9 cellular contexts compared by ENCODE assay signal in genomic region chrX:152897216-152898144, GRCh38. TPM values are rescaled to one million over a fixed set of nuclear protein-coding genes. Genes with fewer than 3 reads are reported as not detected.
A peak's percentile ranks its signal among the peaks of the same experiment; 100 is the strongest.
DNase-seq lines count a peak whose midpoint lies in the region; ATAC-seq, FAIRE-seq and TF ChIP-seq lines count a peak whose summit lies in the region.
"Had no signal": no experiment of that assay in that cellular context is flagged by ENCODE, and none has a peak within 500 bp of the region (broad histone marks: within the 10 kb centered on the region; RNA-seq: fewer than 3 reads in every experiment).

ZNF185 (plus strand) TSS chrX:152898067; CDS start chrX:152914490, 16,423 bp downstream.

- peaks cover 27% of the 10 kb centered on the region for H3K9me3 Mint-ChIP-seq in neural progenitor cell
- H3K9me3 Mint-ChIP-seq: activated B cell treated with CpG ODN at 0.5 μM for 24 hours had no signal

- in situ Hi-C loops in Caki2 (cut with HindIII; ENCODE audit: low pct_unique_long_range_greater_than_20kb, low sequenced_read_pairs) = no loop called here

- no peak for ATAC-seq in GM21526 (IDR thresholded peaks at IDR 0.05; ENCODE audit: low FRiP score, unreplicated experiment)
- no peak for ATAC-seq in GM19023 (IDR thresholded peaks at IDR 0.05; ENCODE audit: unreplicated experiment)

- H4K20me1 ChIP-seq in endothelial cell of umbilical vein (replicated peaks; ENCODE audit: control insufficient read depth, extremely low read depth, insufficient read depth, low read length) (no peaks in the 10 kb centered on the region), neural progenitor cell (ENCODE audit: low read depth) (no peaks in the 10 kb centered on the region)

- CTCF ChIA-PET in endothelial cell of umbilical vein (lab: Charles Lee) = interaction anchor here (0.8 kb wide), 1 partner anchor 8 kb away, joined by 3 read pairs; no protein-coding TSS in a partner anchor

- TF ChIP-seq POLR2A in endothelial cell of umbilical vein (IDR thresholded peaks at IDR 0.05; ENCODE audit: low read depth, low read length) = no peak

- intact Hi-C loops in endothelial cell of umbilical vein (cut with micrococcal nuclease) = loop anchor here (2.0 kb wide), 1 partner anchor 67 kb away; the partner anchor contains the start of genes CETN2 and NSDHL

- H3K36me3 ChIP-seq in endothelial cell of umbilical vein (ENCODE audit: control insufficient read depth in 2 of 2, extremely low read depth in 1 of 2, insufficient read depth in 2 of 2, low read length in 2 of 2) (no peaks in the 10 kb centered on the region), neural progenitor cell (no peaks in the 10 kb centered on the region)

- peak within 1 kb of the TSS; percentile 58 for H3K9ac ChIP-seq in endothelial cell of umbilical vein (replicated peaks; ENCODE audit: extremely low read depth, insufficient read depth, low read length)
- no peak within 1 kb of the TSS for H3K9ac ChIP-seq in neural progenitor cell

- no peaks in the 10 kb centered on the region for H3F3A ChIP-seq in neural progenitor cell (ENCODE audit: low read depth)

- H2AFZ ChIP-seq in endothelial cell of umbilical vein (ENCODE audit: low read depth, low read length) = peak within 1 kb of the TSS; percentile 44
- no peak within 1 kb of the TSS for H2AFZ ChIP-seq in neural progenitor cell (replicated peaks)

- H3K79me2 ChIP-seq in endothelial cell of umbilical vein (ENCODE audit: control insufficient read depth, insufficient read depth, low read length) (peaks cover 20% of the 10 kb centered on the region), neural progenitor cell (ENCODE audit: low read depth) (no peaks in the 10 kb centered on the region)

- peaks cover 9% of the 10 kb centered on the region for H3K27me3 Mint-ChIP-seq in neural progenitor cell (ENCODE audit: insufficient read depth, low read depth)

- TSS peak; percentile 84 for BruUV-seq in endothelial cell of umbilical vein (replicated peaks; lab: Mats Ljungman, UMichigan)

- H3K4me1 Mint-ChIP-seq in neural progenitor cell = peaks cover 28% of the 10 kb centered on the region
- H3K4me1 Mint-ChIP-seq: activated B cell treated with CpG ODN at 0.5 μM for 24 hours had no signal

- peak within 1 kb of the TSS; percentile 69 for H3K4me3 Mint-ChIP-seq in neural progenitor cell
- H3K4me3 Mint-ChIP-seq: activated B cell treated with CpG ODN at 0.5 μM for 24 hours had no signal

- H3K27ac ChIP-seq in endothelial cell of umbilical vein (ENCODE audit: insufficient read depth, low read depth, low read length) (peak within 1 kb of the TSS; percentile 56), neural progenitor cell (no peak within 1 kb of the TSS)

- dilution Hi-C loops in endothelial cell of umbilical vein (cut with MboI; ENCODE audit: extremely low pct_ligation_motif_present, low sequenced_read_pairs) = no loop called here

- H3K4me1 ChIP-seq in endothelial cell of umbilical vein (ENCODE audit: control insufficient read depth, extremely low read depth, insufficient read depth, low read length) = peaks cover 21% of the 10 kb centered on the region
- peaks cover 9% of the 10 kb centered on the region for H3K4me1 ChIP-seq in neural progenitor cell

- H3K27me3 ChIP-seq in endothelial cell of umbilical vein (ENCODE audit: control insufficient read depth in 2 of 2, insufficient read depth in 2 of 2, low read length in 2 of 2) (no peaks in the 10 kb centered on the region), neural progenitor cell (no peaks in the 10 kb centered on the region)

- H3K4me3 ChIP-seq in endothelial cell of umbilical vein (replicated peaks in 1 of 3; ENCODE audit: insufficient read depth in 1 of 3, low read depth in 1 of 3, low read length in 3 of 3) (peak within 1 kb of the TSS; percentile 31 to 50 (median 48)), neural progenitor cell (peak within 1 kb of the TSS; percentile 52)

- H3K9me1 ChIP-seq in endothelial cell of umbilical vein (replicated peaks; ENCODE audit: control insufficient read depth, extremely low read depth, insufficient read depth, low read length) = no peaks in the 10 kb centered on the region

- no peak within 1 kb of the TSS for H3K27ac Mint-ChIP-seq in neural progenitor cell
- H3K27ac Mint-ChIP-seq: activated B cell treated with CpG ODN at 0.5 μM for 24 hours had no signal

- peak; percentile 89 for FAIRE-seq in endothelial cell of umbilical vein (lab: Jason Lieb, UNC)

- TF ChIP-seq CTCF in endothelial cell of umbilical vein (IDR thresholded peaks at IDR 0.05; ENCODE audit: extremely low read depth in 1 of 2, insufficient read depth in 1 of 2, low read depth in 1 of 2, low read length in 2 of 2) (no peak), neural progenitor cell (IDR thresholded peaks at IDR 0.05) (no peak)

- H3K4me2 ChIP-seq in endothelial cell of umbilical vein (ENCODE audit: insufficient read depth, low read length) = peak within 1 kb of the TSS; percentile 42
- peak within 1 kb of the TSS; percentile 76 for H3K4me2 ChIP-seq in neural progenitor cell

- DNase-seq in Caki2 (ENCODE audit: low read depth) (peak; percentile 61), NCI-H1048 (lab: John Stamatoyannopoulos, UW) (peak; percentile 6), endothelial cell of umbilical vein (ENCODE audit: low read depth, low spot score) (peak; percentile 54), neural progenitor cell (ENCODE audit: low spot score) (peak; percentile 89), T-helper 1 cell (no peak), NCI-H1092 treated with DMSO at 0.1 percent for 48 hours (lab: John Stamatoyannopoulos, UW) (no peak)
- DNase-seq: activated B cell treated with CpG ODN at 0.5 μM for 24 hours had no signal

- peaks cover 2% of the 10 kb centered on the region for H3K36me3 Mint-ChIP-seq in neural progenitor cell

- H3K9me3 ChIP-seq in endothelial cell of umbilical vein (replicated peaks; ENCODE audit: control insufficient read depth, insufficient read depth, low read length) (no peaks in the 10 kb centered on the region), neural progenitor cell (ENCODE audit: low read depth) (no peaks in the 10 kb centered on the region)

- POLR2A ChIA-PET in endothelial cell of umbilical vein (lab: Charles Lee) = no interaction called here

TF ChIP-seq in endothelial cell of umbilical vein, 7 proteins besides CTCF, POLR2A, EP300 and RAD21:
- TF ChIP-seq MAX (IDR thresholded peaks at IDR 0.05; ENCODE audit: insufficient read depth, insufficient read length) (no peak), GATA2 (IDR thresholded peaks at IDR 0.05; ENCODE audit: insufficient read depth, insufficient read length, low read depth, low read length) (no peak), FOS (IDR thresholded peaks at IDR 0.05; ENCODE audit: borderline replicate concordance, insufficient read depth, low read length) (no peak), EZH2 (IDR thresholded peaks at IDR 0.05; ENCODE audit: borderline replicate concordance, low read depth, low read length, severe bottlenecking) (no peak), POLR2AphosphoS5 (IDR thresholded peaks at IDR 0.05; ENCODE audit: insufficient read depth, low read depth, low read length) (no peak), MYC (IDR thresholded peaks at IDR 0.05; ENCODE audit: low read depth, low read length) (no peak), JUN (IDR thresholded peaks at IDR 0.05; ENCODE audit: borderline replicate concordance, insufficient read depth, insufficient read length, low read depth) (no peak)
TF ChIP-seq in endothelial cell of umbilical vein: peak in this region for 0.

RNA-seq across cellular contexts. Expression of gene ZNF185, which starts in this region (rescaled TPM):
- 6.0 and 7.2 TPM in 2 replicates for total RNA-seq in Caki2 (2014; rRNA removed; shearing (Covaris generic); ENCODE audit: low replicate concordance)
- 19.7 and 31.6 TPM in 2 replicates for total RNA-seq in endothelial cell of umbilical vein
- polyA plus RNA-seq in endothelial cell of umbilical vein = 15.5 and 18.7 TPM in 2 replicates
- 17.6 and 19.5 TPM in 2 replicates for polyA plus RNA-seq in endothelial cell of umbilical vein (2011; cell fraction: cytosol; rRNA removed)
- polyA plus RNA-seq in endothelial cell of umbilical vein (2011; cell fraction: nucleus; rRNA removed) = 74.9 and 87.3 TPM in 2 replicates
- 27.3 and 47.6 TPM in 2 replicates for polyA plus RNA-seq in endothelial cell of umbilical vein (2012)
- polyA minus RNA-seq in endothelial cell of umbilical vein = 18.9 and 19.5 TPM in 2 replicates
- polyA minus RNA-seq in endothelial cell of umbilical vein (2011; cell fraction: cytosol; rRNA and poly(A)+ RNA removed) = 2.4 TPM
- 29.7 and 41.7 TPM in 2 replicates for polyA minus RNA-seq in endothelial cell of umbilical vein (2011; cell fraction: nucleus; rRNA and poly(A)+ RNA removed)
- total RNA-seq in neural progenitor cell (ENCODE audit: low replicate concordance) = 14.0 and 14.8 TPM in 2 replicates

Comparison
In these comparisons a context has a peak if more than half of its experiments do, and no peak if none do; other contexts are left out.
1. DNase-seq: peak in Caki2 (single experiment), NCI-H1048 (single experiment), endothelial cell of umbilical vein (single experiment) and neural progenitor cell (single experiment); none in T-helper 1 cell (0 of 5) and NCI-H1092 treated with DMSO at 0.1 percent for 48 hours (single experiment).